ENCODE assay signal across 13 cellular contexts in the genomic region with DNA sequence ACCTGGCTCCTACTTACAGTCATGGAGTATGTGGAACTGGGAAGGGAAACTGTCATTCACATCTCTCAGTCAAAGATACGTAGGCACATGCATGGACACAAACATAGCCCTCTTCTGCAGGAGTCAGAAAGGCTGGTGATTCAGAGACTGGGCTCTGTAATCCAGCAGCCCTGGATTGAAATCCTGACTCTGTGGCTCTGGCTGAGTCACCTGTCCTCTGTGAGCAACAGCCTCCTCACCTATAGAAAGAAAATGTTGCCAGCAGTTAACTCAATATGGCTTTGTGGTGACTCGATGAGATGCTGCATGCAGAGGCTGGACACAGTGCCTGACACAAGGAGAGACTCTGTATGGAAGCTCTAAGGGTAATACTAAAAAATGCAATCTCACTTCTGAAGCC. TPM values are rescaled to one million over a fixed set of nuclear protein-coding genes. Genes with fewer than 3 reads are reported as not detected.
DNase-seq lines count a peak whose midpoint lies in the region; FAIRE-seq and TF ChIP-seq lines count a peak whose summit lies in the region.
"Had no signal": no experiment of that assay in that cellular context is flagged by ENCODE, and none has a peak within 500 bp of the region (broad histone marks: within the 10 kb centered on the region; RNA-seq: fewer than 3 reads in every experiment).

No MANE protein-coding gene starts in this region.

- no peaks in the 10 kb centered on the region for H3K9me3 ChIP-seq in adrenal gland (replicated peaks in 1 of 3)
- H3K9me3 ChIP-seq: neutrophil had no signal

- WGBS in adrenal gland, 4 donors, result 76 to 96% (median 83%) methylated on average over 2 of the region's 2 CpGs

- no peak for TF ChIP-seq CTCF in RWPE1 (conservative IDR thresholded peaks at IDR 0.05; ENCODE audit: low read depth)
- no peak for TF ChIP-seq CTCF in adrenal gland (IDR thresholded peaks at IDR 0.05)
- no peak for TF ChIP-seq CTCF in GM13977 (IDR thresholded peaks at IDR 0.05; ENCODE audit: extremely low read depth, insufficient read depth, missing control alignments)

- no peak overlapping the region for H3K4me3 ChIP-seq in adrenal gland

- TF ChIP-seq POLR2A in adrenal gland (IDR thresholded peaks at IDR 0.05), result no peak

- H3K27ac ChIP-seq in RWPE1, result peak overlapping the region; percentile 93
- H3K27ac ChIP-seq in adrenal gland, result no peak overlapping the region
- H3K27ac ChIP-seq: neutrophil had no signal

- peaks cover 15 to 33% of the 10 kb centered on the region in 2 donors for H3K4me1 ChIP-seq in adrenal gland (replicated peaks in 1 of 2)

- no peaks in the 10 kb centered on the region for H3K36me3 ChIP-seq in adrenal gland (replicated peaks in 1 of 2)
- H3K36me3 ChIP-seq: neutrophil had no signal

- H3K27me3 ChIP-seq in adrenal gland, result no peaks in the 10 kb centered on the region
- H3K27me3 ChIP-seq: neutrophil had no signal

- POLR2A ChIA-PET in RWPE1 (lab: Yijun Ruan, JAX; ENCODE audit: low non-redundant PET), result interaction anchor here (0.7 to 1.3 kb wide), 3 partner anchors 24 to 328 kb away, joined by 3 to 6 read pairs (median 4); a partner anchor contains a TSS

- intact Hi-C loops in adrenal gland (cut with DNase I), result no loop called here

- no peak for FAIRE-seq in urothelium cell line (lab: Jason Lieb, UNC)

- CTCF ChIA-PET in RWPE1 (lab: Yijun Ruan, JAX), result interaction anchor here (0.6 kb wide), 1 partner anchor 990 kb away, joined by 3 read pairs; no protein-coding TSS in a partner anchor

- in situ Hi-C loops in GM13977 (cut with MboI; ENCODE audit: low pct_unique_long_range_greater_than_20kb, low sequenced_read_pairs, unreplicated experiment), result no loop called here

- peak; percentile 28 to 32 for DNase-seq in stimulated activated CD4-positive, alpha-beta T cell treated with anti-CD3 and anti-CD28 coated beads, Interleukin-15, amount 100 ng/mL, for 48 hours (ENCODE audit: low read depth in 2 of 2)
- no peak for DNase-seq in stimulated activated CD4-positive, alpha-beta T cell treated with anti-CD3 and anti-CD28 coated beads, Interleukin-4, amount 100 ng/mL, for 4 hours
- DNase-seq in RWPE1 (ENCODE audit: low spot score) (peak; percentile 87), iris pigment epithelial cell (ENCODE audit: low read depth) (peak; percentile 77), urothelium cell line (ENCODE audit: low spot score) (peak; percentile 23), hepatic stellate cell (ENCODE audit: low spot score) (no peak), adrenal gland (no peak), GM13977 (ENCODE audit: low spot score) (no peak)
- DNase-seq: activated CD8-positive, alpha-beta memory T cell treated with anti-CD3 and anti-CD28 coated beads, Interleukin-2, amount 50 U/mL, for 4 hours; dermis blood vessel endothelial cell; NCI-H2107; SIG-M5 had no signal

RNA-seq across cellular contexts. Expression of a gene that starts 23.8 kb away (rescaled TPM):
- total RNA-seq in adrenal gland, result 10 to 100 TPM; 14.1 to 34.3 (median 28.6) TPM
- polyA plus RNA-seq in adrenal gland, result 10 to 100 TPM; 29.3 to 63.7 (median 31.1) TPM

Comparison
In these comparisons a context has a peak if more than half of its experiments do, and no peak if none do; other contexts are left out.
1. DNase-seq: peak in stimulated activated CD4-positive, alpha-beta T cell treated with anti-CD3 and anti-CD28 coated beads, Interleukin-15, amount 100 ng/mL, for 48 hours (2 of 2), RWPE1 (single experiment), iris pigment epithelial cell (single experiment) and urothelium cell line (single experiment); none in stimulated activated CD4-positive, alpha-beta T cell treated with anti-CD3 and anti-CD28 coated beads, Interleukin-4, amount 100 ng/mL, for 4 hours (0 of 2), hepatic stellate cell (single experiment), adrenal gland (0 of 7) and GM13977 (single experiment).